Comparison of ENCODE assay signal across 1 cellular context in the genomic region with DNA sequence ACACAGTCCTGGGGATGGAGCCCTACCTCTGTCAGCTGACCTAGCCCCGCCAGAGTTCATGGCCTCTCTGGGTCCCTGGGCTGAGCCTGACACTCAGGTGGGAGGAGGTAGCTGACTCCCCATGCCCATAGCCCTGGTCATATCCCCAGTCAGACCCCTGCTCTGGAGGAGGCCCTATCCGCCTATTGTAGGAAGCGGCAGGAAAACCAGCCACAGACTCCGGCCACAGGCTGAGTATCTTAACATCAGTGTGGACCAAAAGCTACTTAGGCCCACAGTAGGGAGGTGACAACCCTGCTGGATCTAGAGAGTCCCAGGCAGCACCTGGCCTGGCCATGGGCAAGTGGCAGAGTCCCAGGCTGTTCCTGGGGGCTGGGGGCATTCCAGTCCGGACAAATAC.
TF ChIP-seq lines count a peak whose summit lies in the region.

No MANE protein-coding gene starts in this region.

TF ChIP-seq in HepG2, 621 proteins besides CTCF, POLR2A, EP300 and RAD21:
- TF ChIP-seq KLF15 (CRISPR knock-in tag; IDR thresholded peaks at IDR 0.05; ENCODE audit: borderline replicate concordance) (no peak), HNF4G (IDR thresholded peaks at IDR 0.05; ENCODE audit: borderline replicate concordance, low read depth, low read length) (no peak), HNF4G (CRISPR knock-in tag; IDR thresholded peaks at IDR 0.05; ENCODE audit: borderline replicate concordance, low read depth) (no peak), JUN (CRISPR knock-in tag; IDR thresholded peaks at IDR 0.05) (no peak), RARG (CRISPR knock-in tag; IDR thresholded peaks at IDR 0.05; ENCODE audit: low read depth) (no peak), SIX4 (CRISPR knock-in tag; IDR thresholded peaks at IDR 0.05) (no peak), SMAD1 (CRISPR knock-in tag; IDR thresholded peaks at IDR 0.05; ENCODE audit: borderline replicate concordance, low read depth) (no peak), MIER2 (CRISPR knock-in tag; IDR thresholded peaks at IDR 0.05) (no peak), ZNF788 (CRISPR knock-in tag; IDR thresholded peaks at IDR 0.05; ENCODE audit: borderline replicate concordance) (no peak), ZNF749 (CRISPR knock-in tag; IDR thresholded peaks at IDR 0.05; ENCODE audit: borderline replicate concordance) (no peak), ZNF367 (CRISPR knock-in tag; IDR thresholded peaks at IDR 0.05; ENCODE audit: borderline replicate concordance) (no peak), PHF21A (CRISPR knock-in tag; IDR thresholded peaks at IDR 0.05) (no peak), ISL2 (CRISPR knock-in tag; IDR thresholded peaks at IDR 0.05) (no peak), NFE2 (CRISPR knock-in tag; IDR thresholded peaks at IDR 0.05) (no peak), ZMYM3 (CRISPR knock-in tag; IDR thresholded peaks at IDR 0.05) (no peak), ZNF382 (CRISPR knock-in tag; IDR thresholded peaks at IDR 0.05; ENCODE audit: borderline replicate concordance) (no peak)
- TF ChIP-seq, protein P1, sequence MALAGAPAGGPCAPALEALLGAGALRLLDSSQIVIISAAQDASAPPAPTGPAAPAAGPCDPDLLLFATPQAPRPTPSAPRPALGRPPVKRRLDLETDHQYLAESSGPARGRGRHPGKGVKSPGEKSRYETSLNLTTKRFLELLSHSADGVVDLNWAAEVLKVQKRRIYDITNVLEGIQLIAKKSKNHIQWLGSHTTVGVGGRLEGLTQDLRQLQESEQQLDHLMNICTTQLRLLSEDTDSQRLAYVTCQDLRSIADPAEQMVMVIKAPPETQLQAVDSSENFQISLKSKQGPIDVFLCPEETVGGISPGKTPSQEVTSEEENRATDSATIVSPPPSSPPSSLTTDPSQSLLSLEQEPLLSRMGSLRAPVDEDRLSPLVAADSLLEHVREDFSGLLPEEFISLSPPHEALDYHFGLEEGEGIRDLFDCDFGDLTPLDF (CRISPR knock-in tag; IDR thresholded peaks at IDR 0.05) = no peak
- TF ChIP-seq, protein P2, sequence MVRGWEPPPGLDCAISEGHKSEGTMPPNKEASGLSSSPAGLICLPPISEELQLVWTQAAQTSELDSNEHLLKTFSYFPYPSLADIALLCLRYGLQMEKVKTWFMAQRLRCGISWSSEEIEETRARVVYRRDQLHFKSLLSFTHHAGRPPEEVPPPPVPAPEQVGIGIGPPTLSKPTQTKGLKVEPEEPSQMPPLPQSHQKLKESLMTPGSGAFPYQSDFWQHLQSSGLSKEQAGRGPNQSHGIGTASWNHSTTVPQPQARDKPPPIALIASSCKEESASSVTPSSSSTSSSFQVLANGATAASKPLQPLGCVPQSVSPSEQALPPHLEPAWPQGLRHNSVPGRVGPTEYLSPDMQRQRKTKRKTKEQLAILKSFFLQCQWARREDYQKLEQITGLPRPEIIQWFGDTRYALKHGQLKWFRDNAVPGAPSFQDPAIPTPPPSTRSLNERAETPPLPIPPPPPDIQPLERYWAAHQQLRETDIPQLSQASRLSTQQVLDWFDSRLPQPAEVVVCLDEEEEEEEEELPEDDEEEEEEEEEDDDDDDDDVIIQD (CRISPR knock-in tag; IDR thresholded peaks at IDR 0.05; ENCODE audit: low read depth) = no peak
- TF ChIP-seq, protein P3, sequence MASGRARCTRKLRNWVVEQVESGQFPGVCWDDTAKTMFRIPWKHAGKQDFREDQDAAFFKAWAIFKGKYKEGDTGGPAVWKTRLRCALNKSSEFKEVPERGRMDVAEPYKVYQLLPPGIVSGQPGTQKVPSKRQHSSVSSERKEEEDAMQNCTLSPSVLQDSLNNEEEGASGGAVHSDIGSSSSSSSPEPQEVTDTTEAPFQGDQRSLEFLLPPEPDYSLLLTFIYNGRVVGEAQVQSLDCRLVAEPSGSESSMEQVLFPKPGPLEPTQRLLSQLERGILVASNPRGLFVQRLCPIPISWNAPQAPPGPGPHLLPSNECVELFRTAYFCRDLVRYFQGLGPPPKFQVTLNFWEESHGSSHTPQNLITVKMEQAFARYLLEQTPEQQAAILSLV (CRISPR knock-in tag; IDR thresholded peaks at IDR 0.05; ENCODE audit: borderline replicate concordance) = no peak
